ENCODE assay signal across 1 cellular context in the genomic region with DNA sequence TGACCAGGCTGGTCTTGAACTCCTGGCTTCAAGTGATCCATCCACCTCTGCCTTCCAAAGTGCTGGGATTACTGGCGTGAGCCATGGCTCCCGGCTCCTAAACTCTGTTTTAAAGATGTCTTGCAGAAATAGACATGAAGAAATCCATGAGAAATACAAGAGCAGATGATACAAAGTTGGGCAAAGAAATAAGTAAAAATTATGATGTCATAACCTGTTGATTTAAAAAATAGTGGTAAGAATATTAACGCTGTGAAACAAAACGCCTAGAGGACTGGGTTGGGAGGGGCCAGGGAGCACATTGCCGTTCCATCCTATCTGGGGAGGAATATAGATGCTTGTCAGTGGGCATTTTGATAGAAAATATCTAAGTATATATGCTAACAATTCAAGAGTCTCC.
TF ChIP-seq lines count a peak whose summit lies in the region.

No MANE protein-coding gene starts in this region.

TF ChIP-seq in K562, 482 proteins besides CTCF, POLR2A, EP300 and RAD21:
- TF ChIP-seq, protein P1, sequence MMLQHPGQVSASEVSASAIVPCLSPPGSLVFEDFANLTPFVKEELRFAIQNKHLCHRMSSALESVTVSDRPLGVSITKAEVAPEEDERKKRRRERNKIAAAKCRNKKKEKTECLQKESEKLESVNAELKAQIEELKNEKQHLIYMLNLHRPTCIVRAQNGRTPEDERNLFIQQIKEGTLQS (IDR thresholded peaks at IDR 0.05) = 0 out of 2 replicates have a peak, but pooled peaks have one; percentile 39
- TF ChIP-seq, protein P1 (CRISPR knock-in tag; conservative IDR thresholded peaks at IDR 0.05) = no peak
- TF ChIP-seq ATF7 (IDR thresholded peaks at IDR 0.05) (0 out of 2 replicates have a peak, but pooled peaks have one; percentile 14), MYC (IDR thresholded peaks at IDR 0.05; ENCODE audit: low read depth, low read length) (no peak), MYC (CRISPR knock-in tag; IDR thresholded peaks at IDR 0.05; ENCODE audit: borderline replicate concordance, low read depth) (no peak)
- TF ChIP-seq, protein P2, sequence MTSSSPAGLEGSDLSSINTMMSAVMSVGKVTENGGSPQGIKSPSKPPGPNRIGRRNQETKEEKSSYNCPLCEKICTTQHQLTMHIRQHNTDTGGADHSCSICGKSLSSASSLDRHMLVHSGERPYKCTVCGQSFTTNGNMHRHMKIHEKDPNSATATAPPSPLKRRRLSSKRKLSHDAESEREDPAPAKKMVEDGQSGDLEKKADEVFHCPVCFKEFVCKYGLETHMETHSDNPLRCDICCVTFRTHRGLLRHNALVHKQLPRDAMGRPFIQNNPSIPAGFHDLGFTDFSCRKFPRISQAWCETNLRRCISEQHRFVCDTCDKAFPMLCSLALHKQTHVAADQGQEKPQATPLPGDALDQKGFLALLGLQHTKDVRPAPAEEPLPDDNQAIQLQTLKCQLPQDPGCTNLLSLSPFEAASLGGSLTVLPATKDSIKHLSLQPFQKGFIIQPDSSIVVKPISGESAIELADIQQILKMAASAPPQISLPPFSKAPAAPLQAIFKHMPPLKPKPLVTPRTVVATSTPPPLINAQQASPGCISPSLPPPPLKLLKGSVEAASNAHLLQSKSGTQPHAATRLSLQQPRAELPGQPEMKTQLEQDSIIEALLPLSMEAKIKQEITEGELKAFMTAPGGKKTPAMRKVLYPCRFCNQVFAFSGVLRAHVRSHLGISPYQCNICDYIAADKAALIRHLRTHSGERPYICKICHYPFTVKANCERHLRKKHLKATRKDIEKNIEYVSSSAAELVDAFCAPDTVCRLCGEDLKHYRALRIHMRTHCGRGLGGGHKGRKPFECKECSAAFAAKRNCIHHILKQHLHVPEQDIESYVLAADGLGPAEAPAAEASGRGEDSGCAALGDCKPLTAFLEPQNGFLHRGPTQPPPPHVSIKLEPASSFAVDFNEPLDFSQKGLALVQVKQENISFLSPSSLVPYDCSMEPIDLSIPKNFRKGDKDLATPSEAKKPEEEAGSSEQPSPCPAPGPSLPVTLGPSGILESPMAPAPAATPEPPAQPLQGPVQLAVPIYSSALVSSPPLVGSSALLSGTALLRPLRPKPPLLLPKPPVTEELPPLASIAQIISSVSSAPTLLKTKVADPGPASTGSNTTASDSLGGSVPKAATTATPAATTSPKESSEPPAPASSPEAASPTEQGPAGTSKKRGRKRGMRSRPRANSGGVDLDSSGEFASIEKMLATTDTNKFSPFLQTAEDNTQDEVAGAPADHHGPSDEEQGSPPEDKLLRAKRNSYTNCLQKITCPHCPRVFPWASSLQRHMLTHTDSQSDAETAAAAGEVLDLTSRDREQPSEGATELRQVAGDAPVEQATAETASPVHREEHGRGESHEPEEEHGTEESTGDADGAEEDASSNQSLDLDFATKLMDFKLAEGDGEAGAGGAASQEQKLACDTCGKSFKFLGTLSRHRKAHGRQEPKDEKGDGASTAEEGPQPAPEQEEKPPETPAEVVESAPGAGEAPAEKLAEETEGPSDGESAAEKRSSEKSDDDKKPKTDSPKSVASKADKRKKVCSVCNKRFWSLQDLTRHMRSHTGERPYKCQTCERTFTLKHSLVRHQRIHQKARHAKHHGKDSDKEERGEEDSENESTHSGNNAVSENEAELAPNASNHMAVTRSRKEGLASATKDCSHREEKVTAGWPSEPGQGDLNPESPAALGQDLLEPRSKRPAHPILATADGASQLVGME (CRISPR knock-in tag; IDR thresholded peaks at IDR 0.05) = no peak
